Comparison of ENCODE assay signal across 24 cellular contexts in the genomic region with DNA sequence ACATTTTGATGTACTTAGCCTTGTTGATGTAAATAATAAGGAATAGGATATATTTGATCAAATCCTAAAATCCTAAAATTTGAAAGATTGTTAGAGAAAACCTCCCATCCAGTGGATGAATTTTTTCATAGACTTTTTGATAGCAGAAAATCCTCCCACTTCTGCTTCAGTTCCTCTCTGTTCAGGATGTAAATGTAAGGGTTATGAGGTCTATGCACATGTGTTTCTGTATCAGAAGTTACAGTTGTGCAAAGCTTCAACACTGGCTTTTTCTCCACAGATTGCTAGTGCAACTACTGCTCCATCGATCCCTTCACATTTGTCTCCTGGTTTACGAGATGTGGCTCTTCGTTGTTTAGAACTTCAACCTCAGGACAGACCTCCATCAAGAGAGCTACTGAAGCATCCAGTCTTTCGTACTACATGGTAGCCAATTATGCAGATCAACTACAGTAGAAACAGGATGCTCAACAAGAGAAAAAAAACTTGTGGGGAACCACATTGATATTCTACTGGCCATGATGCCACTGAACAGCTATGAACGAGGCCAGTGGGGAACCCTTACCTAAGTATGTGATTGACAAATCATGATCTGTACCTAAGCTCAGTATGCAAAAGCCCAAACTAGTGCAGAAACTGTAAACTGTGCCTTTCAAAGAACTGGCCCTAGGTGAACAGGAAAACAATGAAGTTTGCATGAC. TPM values are rescaled to one million over a fixed set of nuclear protein-coding genes. Genes with fewer than 3 reads are reported as not detected.
DNase-seq lines count a peak whose midpoint lies in the region; ATAC-seq, FAIRE-seq and TF ChIP-seq lines count a peak whose summit lies in the region.
"Had no signal": no experiment of that assay in that cellular context is flagged by ENCODE, and none has a peak within 500 bp of the region (broad histone marks: within the 10 kb centered on the region; RNA-seq: fewer than 3 reads in every experiment).

No MANE protein-coding gene starts in this region.

- intact Hi-C loops in lower leg skin (cut with DNase I; ENCODE audit: low total_unique reads): no loop called here

- no peak for DNase-seq in activated naive CD4-positive, alpha-beta T cell treated with anti-CD3 and anti-CD28 coated beads, Interleukin-2, amount 50 U/mL, for 16 hours
- DNase-seq in GM12891 (ENCODE audit: insufficient read length, low spot score) (no peak), lower leg skin (ENCODE audit: low spot score in 2 of 2) (no peak), NCI-H146 treated with DMSO at 0.1 percent for 48 hours (lab: John Stamatoyannopoulos, UW; ENCODE audit: unreplicated experiment) (no peak), osteocyte (ENCODE audit: extremely low spot score, unreplicated experiment) (no peak)
- no peak for DNase-seq in stimulated activated effector memory CD8-positive, alpha-beta T cell treated with anti-CD3 and anti-CD28 coated beads, Interleukin-12 subunit alpha, Interleukin-12 subunit beta, amount 100 ng/mL, for 72 hours (ENCODE audit: low spot score in 2 of 2)
- DNase-seq: AML-193; Caco-2; DMS 273 treated with DMSO at 0.1 percent for 48 hours; DMS79 treated with DMSO at 0.1 percent for 48 hours; NCI-H1105; NCI-H1694; NCI-H2081; NCI-H2171; NCI-H345; NCI-H524; NCI-H774; NK-92 treated with Interleukin-12 subunit alpha and Interleukin-12 subunit beta, amount 100 ng/mL, for 24 hours; SHP77 treated with DMSO at 0.1 percent for 48 hours had no signal

- H3K4me3 ChIP-seq in lower leg skin (ENCODE audit: low read depth, poor library complexity, severe bottlenecking): no peak overlapping the region
- H3K4me3 ChIP-seq: GM23338, HAP-1 had no signal

- 93 to 94% methylated on average over 5 of the region's 5 CpGs for WGBS in lower leg skin, 2 donors

- peak overlapping the region; percentile 19 for H3K27ac Mint-ChIP-seq in activated naive CD4-positive, alpha-beta T cell treated with anti-CD3 and anti-CD28 coated beads, Interleukin-2, amount 50 U/mL, for 24 hours
- H3K27ac Mint-ChIP-seq in activated T-helper 17 cell treated with anti-CD3 and anti-CD28 coated beads, Interleukin-2, amount 50 U/mL, for 72 hours: no peak overlapping the region
- H3K27ac Mint-ChIP-seq in stimulated activated effector memory CD8-positive, alpha-beta T cell treated with anti-CD3 and anti-CD28 coated beads, Interleukin-12 subunit alpha, Interleukin-12 subunit beta, amount 100 ng/mL, for 72 hours: peak overlapping the region; percentile 56
- H3K27ac Mint-ChIP-seq in osteocyte (ENCODE audit: unreplicated experiment): no peak overlapping the region
- H3K27ac Mint-ChIP-seq: GM23338 had no signal

- no peaks in the 10 kb centered on the region for H3K27me3 Mint-ChIP-seq in activated naive CD4-positive, alpha-beta T cell treated with anti-CD3 and anti-CD28 coated beads, Interleukin-2, amount 50 U/mL, for 24 hours
- no peaks in the 10 kb centered on the region for H3K27me3 Mint-ChIP-seq in activated T-helper 17 cell treated with anti-CD3 and anti-CD28 coated beads, Interleukin-2, amount 50 U/mL, for 72 hours
- H3K27me3 Mint-ChIP-seq in osteocyte (ENCODE audit: unreplicated experiment): no peaks in the 10 kb centered on the region

- H3K4me3 Mint-ChIP-seq in activated naive CD4-positive, alpha-beta T cell treated with anti-CD3 and anti-CD28 coated beads, Interleukin-2, amount 50 U/mL, for 24 hours: no peak overlapping the region
- no peak overlapping the region for H3K4me3 Mint-ChIP-seq in activated T-helper 17 cell treated with anti-CD3 and anti-CD28 coated beads, Interleukin-2, amount 50 U/mL, for 72 hours
- no peak overlapping the region for H3K4me3 Mint-ChIP-seq in stimulated activated effector memory CD8-positive, alpha-beta T cell treated with anti-CD3 and anti-CD28 coated beads, Interleukin-12 subunit alpha, Interleukin-12 subunit beta, amount 100 ng/mL, for 72 hours
- no peak overlapping the region for H3K4me3 Mint-ChIP-seq in osteocyte (ENCODE audit: unreplicated experiment)
- H3K4me3 Mint-ChIP-seq: GM23338 had no signal

- FAIRE-seq in GM12891 (lab: Jason Lieb, UNC): peak; percentile 16
- FAIRE-seq: HTR-8/SVneo had no signal

- TF ChIP-seq CTCF in lower leg skin (IDR thresholded peaks at IDR 0.05) (no peak), osteocyte (IDR thresholded peaks at IDR 0.05) (no peak)

- H3K36me3 Mint-ChIP-seq in activated naive CD4-positive, alpha-beta T cell treated with anti-CD3 and anti-CD28 coated beads, Interleukin-2, amount 50 U/mL, for 24 hours: peaks cover 15% of the 10 kb centered on the region
- peaks cover 85% of the 10 kb centered on the region for H3K36me3 Mint-ChIP-seq in activated T-helper 17 cell treated with anti-CD3 and anti-CD28 coated beads, Interleukin-2, amount 50 U/mL, for 72 hours (ENCODE audit: low read depth)
- peaks cover 78% of the 10 kb centered on the region for H3K36me3 Mint-ChIP-seq in stimulated activated effector memory CD8-positive, alpha-beta T cell treated with anti-CD3 and anti-CD28 coated beads, Interleukin-12 subunit alpha, Interleukin-12 subunit beta, amount 100 ng/mL, for 72 hours
- peaks cover 66% of the 10 kb centered on the region for H3K36me3 Mint-ChIP-seq in osteocyte (ENCODE audit: unreplicated experiment)

- no peaks in the 10 kb centered on the region for H3K9me3 Mint-ChIP-seq in activated naive CD4-positive, alpha-beta T cell treated with anti-CD3 and anti-CD28 coated beads, Interleukin-2, amount 50 U/mL, for 24 hours
- no peaks in the 10 kb centered on the region for H3K9me3 Mint-ChIP-seq in activated T-helper 17 cell treated with anti-CD3 and anti-CD28 coated beads, Interleukin-2, amount 50 U/mL, for 72 hours
- no peaks in the 10 kb centered on the region for H3K9me3 Mint-ChIP-seq in stimulated activated effector memory CD8-positive, alpha-beta T cell treated with anti-CD3 and anti-CD28 coated beads, Interleukin-12 subunit alpha, Interleukin-12 subunit beta, amount 100 ng/mL, for 72 hours
- H3K9me3 Mint-ChIP-seq in osteocyte (ENCODE audit: unreplicated experiment): no peaks in the 10 kb centered on the region
- H3K9me3 Mint-ChIP-seq: GM23338 had no signal

- peak; percentile 38 for ATAC-seq in activated T-helper 17 cell treated with anti-CD3 and anti-CD28 coated beads, Interleukin-2, amount 50 U/mL, for 72 hours (replicated peaks)
- peak; percentile 55 for ATAC-seq in stimulated activated effector memory CD8-positive, alpha-beta T cell treated with anti-CD3 and anti-CD28 coated beads, Interleukin-12 subunit alpha, Interleukin-12 subunit beta, amount 100 ng/mL, for 72 hours
- ATAC-seq: GM23338 had no signal

- peaks cover 10% of the 10 kb centered on the region for H3K4me1 Mint-ChIP-seq in activated naive CD4-positive, alpha-beta T cell treated with anti-CD3 and anti-CD28 coated beads, Interleukin-2, amount 50 U/mL, for 24 hours
- H3K4me1 Mint-ChIP-seq in activated T-helper 17 cell treated with anti-CD3 and anti-CD28 coated beads, Interleukin-2, amount 50 U/mL, for 72 hours: peaks cover 10% of the 10 kb centered on the region
- H3K4me1 Mint-ChIP-seq in stimulated activated effector memory CD8-positive, alpha-beta T cell treated with anti-CD3 and anti-CD28 coated beads, Interleukin-12 subunit alpha, Interleukin-12 subunit beta, amount 100 ng/mL, for 72 hours: peaks cover 5% of the 10 kb centered on the region
- no peaks in the 10 kb centered on the region for H3K4me1 Mint-ChIP-seq in osteocyte (ENCODE audit: unreplicated experiment)
- H3K4me1 Mint-ChIP-seq: GM23338 had no signal

- TF ChIP-seq POLR2A in GM12891 (IDR thresholded peaks at IDR 0.05; ENCODE audit: low read depth, low read length) (no peak), lower leg skin (IDR thresholded peaks at IDR 0.05) (no peak)

TF ChIP-seq in GM12891, 5 proteins besides CTCF, POLR2A, EP300 and RAD21:
- no peak for TF ChIP-seq POLR2AphosphoS5 (IDR thresholded peaks at IDR 0.05; ENCODE audit: low read depth, low read length)
- TF ChIP-seq SPI1 (IDR thresholded peaks at IDR 0.05; ENCODE audit: low read depth, low read length): 0 out of 2 replicates have a peak, but pooled peaks have one; percentile 11
- no peak for TF ChIP-seq POU2F2 (IDR thresholded peaks at IDR 0.05; ENCODE audit: low read depth, low read length)
- no peak for TF ChIP-seq TAF1 (IDR thresholded peaks at IDR 0.05; ENCODE audit: low read depth, low read length)
- TF ChIP-seq PAX5 (IDR thresholded peaks at IDR 0.05; ENCODE audit: insufficient read depth, low read length, severe bottlenecking): no peak

RNA-seq across cellular contexts. Expression of gene SETD9, which starts 16.0 kb away (rescaled TPM):
- 4.1 TPM for polyA plus RNA-seq in GM12891 (2012; ENCODE audit: low read depth, missing spikeins)
- total RNA-seq in activated T-helper 17 cell treated with anti-CD3 and anti-CD28 coated beads, Interleukin-2, amount 50 U/mL, for 72 hours: 10 to 100 TPM in 1 of 2 donors, 1 to 10 TPM in 1; 5.0 to 14.5 TPM
- total RNA-seq in lower leg skin: 10 to 100 TPM in 3 of 4 donors, 1 to 10 TPM in 1; 9.0 to 24.4 (median 17.6) TPM
- 10.1 and 11.0 TPM in 2 replicates for total RNA-seq in osteocyte

RNA-seq across cellular contexts. Expression of gene MIER3, which starts 58.5 kb away (rescaled TPM):
- polyA plus RNA-seq in GM12891 (2012; ENCODE audit: low read depth, missing spikeins): 3.1 TPM
- total RNA-seq in activated T-helper 17 cell treated with anti-CD3 and anti-CD28 coated beads, Interleukin-2, amount 50 U/mL, for 72 hours: 10 to 100 TPM; 10.3 to 18.9 TPM
- total RNA-seq in lower leg skin (10 to 100 TPM; 15.7 to 32.5 (median 25.2) TPM), osteocyte (22.4 and 22.6 TPM in 2 replicates)

Comparison
In these comparisons a context has a peak if more than half of its experiments do, and no peak if none do; other contexts are left out.
1. H3K27ac Mint-ChIP-seq: peak in activated naive CD4-positive, alpha-beta T cell treated with anti-CD3 and anti-CD28 coated beads, Interleukin-2, amount 50 U/mL, for 24 hours (single experiment) and stimulated activated effector memory CD8-positive, alpha-beta T cell treated with anti-CD3 and anti-CD28 coated beads, Interleukin-12 subunit alpha, Interleukin-12 subunit beta, amount 100 ng/mL, for 72 hours (single experiment); none in activated T-helper 17 cell treated with anti-CD3 and anti-CD28 coated beads, Interleukin-2, amount 50 U/mL, for 72 hours (single experiment) and osteocyte (single experiment).